Comparison of ENCODE assay signal across 8 cellular contexts in the genomic region with DNA sequence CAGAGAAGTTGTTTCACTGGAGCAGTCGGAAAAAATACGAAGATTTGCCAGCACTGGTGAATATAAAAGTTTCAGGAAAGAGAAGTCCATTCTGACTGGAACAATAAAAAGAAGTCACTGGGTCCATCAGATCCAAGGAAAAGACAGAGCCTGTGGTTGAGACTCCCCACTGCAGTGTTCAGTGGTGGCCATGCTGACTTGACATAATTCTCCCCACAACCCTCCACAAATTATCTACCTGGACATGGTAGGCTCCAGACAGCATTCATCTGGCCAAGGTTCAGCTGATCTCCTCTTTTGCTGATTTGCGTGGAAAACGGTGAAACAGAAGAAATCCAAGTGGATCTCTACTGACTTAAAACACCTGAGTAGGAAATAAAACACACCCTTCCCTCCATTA.
"Had no signal": no experiment of that assay in that cellular context is flagged by ENCODE, and none has a peak within 500 bp of the region (broad histone marks: within the 10 kb centered on the region; RNA-seq: fewer than 3 reads in every experiment).

No MANE protein-coding gene starts in this region.

- H2AFZ ChIP-seq: GM23248 had no signal

- H3K9me3 ChIP-seq: HAP-1 had no signal

- ATAC-seq: HCT116 had no signal

- H3K36me3 ChIP-seq: HAP-1 had no signal

- H3K9ac ChIP-seq: GM23248 had no signal

- H3K4me3 ChIP-seq: GM23248, HAP-1 had no signal

- H3K27ac Mint-ChIP-seq: HFFc6 had no signal

- DNase-seq: GM23248, GOT3, H7, HFFc6, KG1 had no signal

- H3K27ac ChIP-seq: GM23248, HL-60 had no signal

- H3K4me3 Mint-ChIP-seq: HFFc6 had no signal

- H3K4me1 ChIP-seq: HAP-1 had no signal

- H3K9me3 Mint-ChIP-seq: HFFc6 had no signal
